In genomic region chr19:58009666-58010301, GRCh38 we compare ENCODE assay signal across 8 cellular contexts. TPM values are rescaled to one million over a fixed set of nuclear protein-coding genes. Genes with fewer than 3 reads are reported as not detected.
DNase-seq lines count a peak whose midpoint lies in the region; ATAC-seq and TF ChIP-seq lines count a peak whose summit lies in the region.

No MANE protein-coding gene starts in this region.

- peaks cover 27% of the 10 kb centered on the region for H3K36me3 ChIP-seq in ACC112 (ENCODE audit: insufficient read depth, low read length)

- H3K4me1 ChIP-seq in ACC112 (ENCODE audit: control insufficient read depth, insufficient read depth, low read length, unreplicated experiment) = no peaks in the 10 kb centered on the region

- H3K27me3 ChIP-seq in ACC112 (ENCODE audit: insufficient read depth, low read length) = no peaks in the 10 kb centered on the region

- ATAC-seq in GM19397 (IDR thresholded peaks at IDR 0.05; ENCODE audit: unreplicated experiment) = peak; percentile 85
- ATAC-seq in GM19467 (IDR thresholded peaks at IDR 0.05; ENCODE audit: unreplicated experiment) = no peak

- H3K79me2 ChIP-seq in ACC112 (ENCODE audit: control insufficient read depth, insufficient read depth, low read length, unreplicated experiment) = no peaks in the 10 kb centered on the region

- H2AFZ ChIP-seq in ACC112 (ENCODE audit: low read length, unreplicated experiment) = no peak overlapping the region

- no peak for TF ChIP-seq CTCF in epithelial cell of proximal tubule (conservative IDR thresholded peaks at IDR 0.05; ENCODE audit: low read depth, low read length)

- peak; percentile 91 for DNase-seq in NCI-H2227 treated with DMSO at 0.1 percent for 48 hours (lab: John Stamatoyannopoulos, UW)
- DNase-seq in activated T-cell treated with anti-CD3 and anti-CD28 coated beads for 1 hour (ENCODE audit: low read depth) = peak; percentile 25
- DNase-seq in epithelial cell of proximal tubule (ENCODE audit: low read depth) = peak; percentile 22
- DNase-seq in mesenteric fat pad (ENCODE audit: low spot score) = peak; percentile 94
- peak; percentile 18 for DNase-seq in stimulated activated CD8-positive, alpha-beta memory T cell treated with anti-CD3 and anti-CD28 coated beads, Interleukin-7, amount 100 ng/mL, for 24 hours (ENCODE audit: low read depth)

- peak overlapping the region; percentile 29; the same call in 1 of the 2 replicates for H3K4me3 ChIP-seq in ACC112 (ENCODE audit: low read depth, low read length)
- H3K4me3 ChIP-seq in epithelial cell of proximal tubule (ENCODE audit: low read depth, low read length) = peak overlapping the region; percentile 62

- H3K27ac ChIP-seq in ACC112 (ENCODE audit: low read depth, low read length) = no peak overlapping the region

RNA-seq across cellular contexts. Expression of gene ZNF606, which starts 7.2 kb away (rescaled TPM):
- 6.2 and 23.6 TPM in 2 replicates for total RNA-seq in epithelial cell of proximal tubule
- total RNA-seq in mesenteric fat pad = 7.9 TPM

RNA-seq across cellular contexts. Expression of gene ZSCAN1, which starts 24.0 kb away (rescaled TPM):
- total RNA-seq in epithelial cell of proximal tubule (0.22 and 0.69 TPM in 2 replicates), mesenteric fat pad (not detected)

RNA-seq across cellular contexts. Expression of gene C19orf18, which starts 35.5 kb away (rescaled TPM):
- not detected in 2 replicates for total RNA-seq in epithelial cell of proximal tubule
- 1.3 TPM for total RNA-seq in mesenteric fat pad

RNA-seq across cellular contexts. Expression of gene ZNF135, which starts 49.3 kb away (rescaled TPM):
- total RNA-seq in epithelial cell of proximal tubule (1.7 and 3.5 TPM in 2 replicates), mesenteric fat pad (3.5 TPM)

Comparison
In these comparisons a context has a peak if more than half of its experiments do, and no peak if none do; other contexts are left out.
1. DNase-seq: peak in every context shown above with its lines; median percentile 94 in mesenteric fat pad; 91 in NCI-H2227 treated with DMSO at 0.1 percent for 48 hours; 25 in activated T-cell treated with anti-CD3 and anti-CD28 coated beads for 1 hour; 22 in epithelial cell of proximal tubule; 18 in stimulated activated CD8-positive, alpha-beta memory T cell treated with anti-CD3 and anti-CD28 coated beads, Interleukin-7, amount 100 ng/mL, for 24 hours.